Comparison of ENCODE assay signal across 18 cellular contexts in the genomic region with DNA sequence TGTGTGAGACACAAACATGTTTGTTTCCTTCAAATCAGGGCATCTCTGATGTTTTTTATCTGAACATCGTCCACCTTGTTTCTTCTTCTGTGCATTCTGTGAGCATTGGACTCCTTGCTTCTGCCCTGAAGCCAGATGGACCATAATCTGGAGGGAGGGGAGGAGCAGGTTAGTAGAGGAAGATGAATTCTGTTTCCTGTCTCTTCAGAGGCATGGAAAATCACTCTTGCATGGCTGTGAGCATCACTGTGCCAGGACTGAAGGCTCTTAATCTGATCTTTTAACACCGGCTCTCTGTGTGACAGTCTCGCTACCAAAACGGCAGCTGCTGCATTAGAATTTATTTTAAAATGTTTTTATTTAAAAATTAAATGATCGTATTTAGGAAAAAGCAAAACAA. TPM values are rescaled to one million over a fixed set of nuclear protein-coding genes. Genes with fewer than 3 reads are reported as not detected.
DNase-seq lines count a peak whose midpoint lies in the region; ATAC-seq, FAIRE-seq and TF ChIP-seq lines count a peak whose summit lies in the region.
"Had no signal": no experiment of that assay in that cellular context is flagged by ENCODE, and none has a peak within 500 bp of the region (broad histone marks: within the 10 kb centered on the region; RNA-seq: fewer than 3 reads in every experiment).

No MANE protein-coding gene starts in this region.

- no peak overlapping the region for H3K56ac ChIP-seq in H9 (ENCODE audit: insufficient read length, low read depth, low read length)

- H3K4me1 ChIP-seq in BLaER1 = peaks cover 92% of the 10 kb centered on the region
- H3K4me1 ChIP-seq in H9 (ENCODE audit: insufficient read depth, low read length) = peaks cover 8% of the 10 kb centered on the region; the same call in 1 of the 2 replicates
- peaks cover 87% of the 10 kb centered on the region for H3K4me1 ChIP-seq in neural progenitor cell
- H3K4me1 ChIP-seq in pancreas = peaks cover 0 to 10% (median 8%) of the 10 kb centered on the region in 3 donors

- H4K8ac ChIP-seq in H9 (replicated peaks; ENCODE audit: insufficient read length, low read depth, low read length) = no peak overlapping the region

- H3K27ac Mint-ChIP-seq in H9 = peak overlapping the region in 2 of 3 experiments; percentile 83 to 84; a peak in 1 of 7 replicates
- H3K27ac Mint-ChIP-seq in activated T-helper 17 cell treated with anti-CD3 and anti-CD28 coated beads, Interleukin-2, amount 50 U/mL, for 72 hours = peak overlapping the region; percentile 26
- H3K27ac Mint-ChIP-seq in neural progenitor cell = peak overlapping the region; percentile 5
- H3K27ac Mint-ChIP-seq in glutamatergic neuron (ENCODE audit: unreplicated experiment) = no peak overlapping the region

- H3K14ac ChIP-seq in H9 (ENCODE audit: insufficient read depth, low read length) = no peak overlapping the region

- intact Hi-C loops in pancreas (cut with DNase I) = no loop called here

- H3K79me2 ChIP-seq in H9 (ENCODE audit: insufficient read depth, low read length) (no peaks in the 10 kb centered on the region), neural progenitor cell (ENCODE audit: low read depth) (peaks cover 90% of the 10 kb centered on the region)

- H3K27me3 ChIP-seq in BLaER1 (no peaks in the 10 kb centered on the region), H9 (ENCODE audit: insufficient read depth, low read length) (no peaks in the 10 kb centered on the region), neural progenitor cell (no peaks in the 10 kb centered on the region), pancreas (no peaks in the 10 kb centered on the region)

- no peak overlapping the region for H2BK20ac ChIP-seq in H9 (ENCODE audit: low read depth, low read length, poor library complexity, severe bottlenecking)

- H3K4me2 ChIP-seq in BLaER1 (peak overlapping the region; percentile 61), H9 (ENCODE audit: insufficient read depth, insufficient read length, low read length) (no peak overlapping the region), neural progenitor cell (peak overlapping the region; percentile 4)

- peak overlapping the region; percentile 9; the same call in 1 of the 2 replicates for H3K9ac ChIP-seq in BLaER1
- H3K9ac ChIP-seq in H9 (ENCODE audit: extremely low read depth, insufficient read length, low read length) = no peak overlapping the region
- no peak overlapping the region for H3K9ac ChIP-seq in neural progenitor cell

- H3K27me3 Mint-ChIP-seq in H9 (ENCODE audit: low read depth) = no peaks in the 10 kb centered on the region
- H3K27me3 Mint-ChIP-seq in activated T-helper 17 cell treated with anti-CD3 and anti-CD28 coated beads, Interleukin-2, amount 50 U/mL, for 72 hours = no peaks in the 10 kb centered on the region
- H3K27me3 Mint-ChIP-seq in neural progenitor cell (ENCODE audit: insufficient read depth, low read depth) = no peaks in the 10 kb centered on the region
- no peaks in the 10 kb centered on the region for H3K27me3 Mint-ChIP-seq in glutamatergic neuron (ENCODE audit: unreplicated experiment)
- H3K27me3 Mint-ChIP-seq: CD8-positive, alpha-beta memory T cell had no signal

- H3T11ph ChIP-seq in H9 (ENCODE audit: low read length) = no peak overlapping the region

- DNase-seq in H9 (no peak), neural progenitor cell (ENCODE audit: low spot score) (no peak), pancreas (no peak), glutamatergic neuron (no peak)
- DNase-seq: CD8-positive, alpha-beta memory T cell; GF-D8; NCI-H1048; NCI-H1436 treated with DMSO at 0.1 percent for 48 hours; NCI-H2029 treated with DMSO at 0.1 percent for 48 hours; NCI-H2171 treated with DMSO at 0.1 percent for 48 hours; OCI-M1; SIG-M5 had no signal

- no peak overlapping the region for H2BK15ac ChIP-seq in H9 (ENCODE audit: low read depth, low read length)

- no peaks in the 10 kb centered on the region for H3K9me3 ChIP-seq in BLaER1
- H3K9me3 ChIP-seq in H9 (ENCODE audit: control insufficient read depth, low read depth, low read length) = no peaks in the 10 kb centered on the region
- H3K9me3 ChIP-seq in neural progenitor cell (ENCODE audit: low read depth) = no peaks in the 10 kb centered on the region
- H3K9me3 ChIP-seq in pancreas = no peaks in the 10 kb centered on the region

- no peak overlapping the region for H3K23ac ChIP-seq in H9 (ENCODE audit: insufficient read length, low read depth, low read length)

- no peak overlapping the region for H2BK5ac ChIP-seq in H9 (ENCODE audit: insufficient read length, low read length)

- no peak overlapping the region for H4K91ac ChIP-seq in H9 (ENCODE audit: insufficient read length, low read depth, low read length)

- H3K9me3 Mint-ChIP-seq in H9 = no peaks in the 10 kb centered on the region
- H3K9me3 Mint-ChIP-seq in activated T-helper 17 cell treated with anti-CD3 and anti-CD28 coated beads, Interleukin-2, amount 50 U/mL, for 72 hours = no peaks in the 10 kb centered on the region
- H3K9me3 Mint-ChIP-seq in neural progenitor cell = no peaks in the 10 kb centered on the region
- H3K9me3 Mint-ChIP-seq in glutamatergic neuron (ENCODE audit: unreplicated experiment) = peaks cover 2% of the 10 kb centered on the region
- H3K9me3 Mint-ChIP-seq: CD8-positive, alpha-beta memory T cell had no signal

- H2AK5ac ChIP-seq in H9 (ENCODE audit: insufficient read length, low read length) = no peak overlapping the region

- no peak for FAIRE-seq in pancreas (lab: Jason Lieb, UNC)
- FAIRE-seq: D721Med, GM12892, GM19239 had no signal

- H3K23me2 ChIP-seq in H9 (ENCODE audit: insufficient read length, low read depth, low read length, poor library complexity, severe bottlenecking) = no peaks in the 10 kb centered on the region

- no peak overlapping the region for H4K5ac ChIP-seq in H9 (ENCODE audit: insufficient read length, low read depth, low read length)

- H3K4ac ChIP-seq in H9 (ENCODE audit: low read depth, low read length) = no peak overlapping the region

- 100% methylated on average over 1 of the region's 5 CpGs for WGBS in H9 (ENCODE audit: extremely low coverage, insufficient read length, low lambda C conversion rate)
- WGBS in pancreas, 2 donors = 91 to 95% methylated on average over 5 of the region's 5 CpGs

- TF ChIP-seq CTCF in H9 (conservative IDR thresholded peaks at IDR 0.05) (no peak), neural progenitor cell (IDR thresholded peaks at IDR 0.05) (no peak), pancreas (IDR thresholded peaks at IDR 0.05) (no peak), glutamatergic neuron (IDR thresholded peaks at IDR 0.05; ENCODE audit: partially characterized antibody, unreplicated experiment) (no peak)

- H2AFZ ChIP-seq in H9 (ENCODE audit: low read length) (no peak overlapping the region), neural progenitor cell (replicated peaks) (no peak overlapping the region)

- no peak overlapping the region for H2BK120ac ChIP-seq in H9 (ENCODE audit: low read depth, low read length, poor library complexity, severe bottlenecking)

- H4K20me1 ChIP-seq in BLaER1 (peaks cover 100% of the 10 kb centered on the region), H9 (ENCODE audit: control insufficient read depth, insufficient read depth, insufficient read length) (no peaks in the 10 kb centered on the region), neural progenitor cell (ENCODE audit: low read depth) (peaks cover 96% of the 10 kb centered on the region)

- no peak overlapping the region for H2BK12ac ChIP-seq in H9 (ENCODE audit: insufficient read length, low read depth, low read length)

- H3K79me1 ChIP-seq in H9 (ENCODE audit: insufficient read depth, low read depth, low read length, poor library complexity, severe bottlenecking) = peaks cover 4% of the 10 kb centered on the region

- H3K36me3 ChIP-seq in BLaER1 (peaks cover 67% of the 10 kb centered on the region), neural progenitor cell (peaks cover 7% of the 10 kb centered on the region), pancreas (no peaks in the 10 kb centered on the region)

- no peak overlapping the region for H3K4me3 Mint-ChIP-seq in H9
- no peak overlapping the region for H3K4me3 Mint-ChIP-seq in activated T-helper 17 cell treated with anti-CD3 and anti-CD28 coated beads, Interleukin-2, amount 50 U/mL, for 72 hours
- no peak overlapping the region for H3K4me3 Mint-ChIP-seq in neural progenitor cell
- no peak overlapping the region for H3K4me3 Mint-ChIP-seq in glutamatergic neuron (ENCODE audit: unreplicated experiment)
- H3K4me3 Mint-ChIP-seq: CD8-positive, alpha-beta memory T cell had no signal

- peaks cover 26% of the 10 kb centered on the region for H3F3A ChIP-seq in neural progenitor cell (ENCODE audit: low read depth)

- H3K27ac ChIP-seq in BLaER1 (no peak overlapping the region), H9 (ENCODE audit: insufficient read length, low read depth, low read length) (no peak overlapping the region), neural progenitor cell (no peak overlapping the region), pancreas (no peak overlapping the region)

- H3K4me3 ChIP-seq in BLaER1 (no peak overlapping the region), neural progenitor cell (no peak overlapping the region), pancreas (no peak overlapping the region)

- H3K18ac ChIP-seq in H9 (ENCODE audit: insufficient read length, low read depth, low read length) = no peak overlapping the region

- H3K36me3 Mint-ChIP-seq in H9 (ENCODE audit: insufficient read depth in 1 of 3, low read depth in 3 of 3) = peaks cover 0 to 5% (median 0%) of the 10 kb centered on the region in 3 experiments; a peak in 3 of 7 replicates
- peaks cover 23% of the 10 kb centered on the region for H3K36me3 Mint-ChIP-seq in activated T-helper 17 cell treated with anti-CD3 and anti-CD28 coated beads, Interleukin-2, amount 50 U/mL, for 72 hours (ENCODE audit: low read depth)
- peaks cover 49% of the 10 kb centered on the region for H3K36me3 Mint-ChIP-seq in neural progenitor cell
- no peaks in the 10 kb centered on the region for H3K36me3 Mint-ChIP-seq in glutamatergic neuron (ENCODE audit: unreplicated experiment)

- ATAC-seq in activated T-helper 17 cell treated with anti-CD3 and anti-CD28 coated beads, Interleukin-2, amount 50 U/mL, for 72 hours (replicated peaks) = no peak
- ATAC-seq in pancreas = no peak
- ATAC-seq in GM18498 (IDR thresholded peaks at IDR 0.05; ENCODE audit: unreplicated experiment) = no peak

- peaks cover 46 to 53% of the 10 kb centered on the region in 2 experiments for H3K4me1 Mint-ChIP-seq in H9
- H3K4me1 Mint-ChIP-seq in activated T-helper 17 cell treated with anti-CD3 and anti-CD28 coated beads, Interleukin-2, amount 50 U/mL, for 72 hours = peaks cover 21% of the 10 kb centered on the region
- peaks cover 69% of the 10 kb centered on the region for H3K4me1 Mint-ChIP-seq in neural progenitor cell
- H3K4me1 Mint-ChIP-seq in glutamatergic neuron (ENCODE audit: low read depth, unreplicated experiment) = peaks cover 27% of the 10 kb centered on the region

RNA-seq across cellular contexts. Expression of gene TLE4, which starts 43.3 kb away (rescaled TPM):
- total RNA-seq in H9 (2021) (35.1 and 36.5 TPM in 2 replicates), neural progenitor cell (ENCODE audit: low replicate concordance) (236 and 265 TPM in 2 replicates), pancreas (10 to 100 TPM in 3 of 6 donors, 1 to 10 TPM in 3; 8.0 to 19.0 (median 10.3) TPM), glutamatergic neuron (ENCODE audit: unreplicated experiment) (97.4 TPM)
- total RNA-seq in activated T-helper 17 cell treated with anti-CD3 and anti-CD28 coated beads, Interleukin-2, amount 50 U/mL, for 72 hours = 10 to 100 TPM; 17.4 to 19.3 TPM
- polyA plus RNA-seq in pancreas = 1 to 10 TPM; 2.8 to 4.1 TPM
